In genomic region chr22:39316440-39317083, GRCh38 we compare ENCODE assay signal across 9 cellular contexts. TPM values are rescaled to one million over a fixed set of nuclear protein-coding genes. Genes with fewer than 3 reads are reported as not detected.
A peak's percentile ranks its signal among the peaks of the same experiment; 100 is the strongest.
DNase-seq lines count a peak whose midpoint lies in the region; ATAC-seq and TF ChIP-seq lines count a peak whose summit lies in the region.
"Had no signal": no experiment of that assay in that cellular context is flagged by ENCODE, and none has a peak within 500 bp of the region (broad histone marks: within the 10 kb centered on the region; RNA-seq: fewer than 3 reads in every experiment).

No MANE protein-coding gene starts in this region.

- DNase-seq in CD1c-positive myeloid dendritic cell (ENCODE audit: extremely low spot score) (peak; percentile 90), HT1080 (ENCODE audit: low read depth) (peak; percentile 88), RPMI8226 (peak; percentile 75), fibroblast of peridontal ligament (ENCODE audit: extremely low read depth) (peak; percentile 93), neural crest cell (ENCODE audit: low read depth, low spot score) (peak; percentile 71)
- peak; percentile 65 for DNase-seq in activated T-helper 1 cell treated with anti-CD3 and anti-CD28 coated beads, Interleukin-12 subunit alpha, Interleukin-12 subunit beta, Interleukin-2, Interleukin-4 antibody, amounts not matched to agents 30 ng/mL and 10 ng/mL and 1 ng/mL, durations not matched to agents 14 hours and 24 hours and 36 hours (ENCODE audit: low spot score)
- peak; percentile 75 to 84 for DNase-seq in stimulated activated naive CD8-positive, alpha-beta T cell treated with anti-CD3 and anti-CD28 coated beads, Interleukin-15, amount 100 ng/mL, for 72 hours

- H3K9me3 Mint-ChIP-seq in activated T-helper 1 cell treated with anti-CD3 and anti-CD28 coated beads, Interleukin-12 subunit alpha, Interleukin-12 subunit beta, Interleukin-2, Interleukin-4 antibody, amounts not matched to agents 30 ng/mL and 10 ng/mL and 1 ng/mL, durations not matched to agents 14 hours and 24 hours and 36 hours: no peaks in the 10 kb centered on the region
- H3K9me3 Mint-ChIP-seq in neural crest cell: no peaks in the 10 kb centered on the region
- no peaks in the 10 kb centered on the region for H3K9me3 Mint-ChIP-seq in stimulated activated naive CD8-positive, alpha-beta T cell treated with anti-CD3 and anti-CD28 coated beads, Interleukin-15, amount 100 ng/mL, for 72 hours

- H3K4me1 Mint-ChIP-seq in activated T-helper 1 cell treated with anti-CD3 and anti-CD28 coated beads, Interleukin-12 subunit alpha, Interleukin-12 subunit beta, Interleukin-2, Interleukin-4 antibody, amounts not matched to agents 30 ng/mL and 10 ng/mL and 1 ng/mL, durations not matched to agents 14 hours and 24 hours and 36 hours (ENCODE audit: low read depth): peaks cover 47% of the 10 kb centered on the region
- peaks cover 77% of the 10 kb centered on the region for H3K4me1 Mint-ChIP-seq in neural crest cell
- peaks cover 83% of the 10 kb centered on the region for H3K4me1 Mint-ChIP-seq in stimulated activated naive CD8-positive, alpha-beta T cell treated with anti-CD3 and anti-CD28 coated beads, Interleukin-15, amount 100 ng/mL, for 72 hours

- peak; percentile 83 for TF ChIP-seq CTCF in neural crest cell (conservative IDR thresholded peaks at IDR 0.05)

- peak overlapping the region; percentile 52 for H3K27ac Mint-ChIP-seq in activated T-helper 1 cell treated with anti-CD3 and anti-CD28 coated beads, Interleukin-12 subunit alpha, Interleukin-12 subunit beta, Interleukin-2, Interleukin-4 antibody, amounts not matched to agents 30 ng/mL and 10 ng/mL and 1 ng/mL, durations not matched to agents 14 hours and 24 hours and 36 hours
- H3K27ac Mint-ChIP-seq in neural crest cell (ENCODE audit: unreplicated experiment): peak overlapping the region; percentile 83
- H3K27ac Mint-ChIP-seq in stimulated activated naive CD8-positive, alpha-beta T cell treated with anti-CD3 and anti-CD28 coated beads, Interleukin-15, amount 100 ng/mL, for 72 hours: peak overlapping the region in 1 of 2 donors; percentile 99

- ATAC-seq in stimulated activated naive CD8-positive, alpha-beta T cell treated with anti-CD3 and anti-CD28 coated beads, Interleukin-15, amount 100 ng/mL, for 72 hours: peak; percentile 56
- no peak for ATAC-seq in HG02759 (IDR thresholded peaks at IDR 0.05; ENCODE audit: unreplicated experiment)

- peak overlapping the region; percentile 99 for H3K4me3 Mint-ChIP-seq in activated T-helper 1 cell treated with anti-CD3 and anti-CD28 coated beads, Interleukin-12 subunit alpha, Interleukin-12 subunit beta, Interleukin-2, Interleukin-4 antibody, amounts not matched to agents 30 ng/mL and 10 ng/mL and 1 ng/mL, durations not matched to agents 14 hours and 24 hours and 36 hours
- peak overlapping the region; percentile 100 for H3K4me3 Mint-ChIP-seq in neural crest cell
- H3K4me3 Mint-ChIP-seq in stimulated activated naive CD8-positive, alpha-beta T cell treated with anti-CD3 and anti-CD28 coated beads, Interleukin-15, amount 100 ng/mL, for 72 hours: peak overlapping the region; percentile 98 to 99

- peaks cover 72% of the 10 kb centered on the region for H3K36me3 Mint-ChIP-seq in activated T-helper 1 cell treated with anti-CD3 and anti-CD28 coated beads, Interleukin-12 subunit alpha, Interleukin-12 subunit beta, Interleukin-2, Interleukin-4 antibody, amounts not matched to agents 30 ng/mL and 10 ng/mL and 1 ng/mL, durations not matched to agents 14 hours and 24 hours and 36 hours (ENCODE audit: low read depth)
- peaks cover 67% of the 10 kb centered on the region for H3K36me3 Mint-ChIP-seq in neural crest cell (ENCODE audit: low read depth)

- intact Hi-C loops in activated T-helper 1 cell treated with anti-CD3 and anti-CD28 coated beads, Interleukin-12 subunit alpha, Interleukin-12 subunit beta, Interleukin-2, Interleukin-4 antibody, amounts not matched to agents 30 ng/mL and 10 ng/mL and 1 ng/mL, durations not matched to agents 14 hours and 24 hours and 36 hours (cut with micrococcal nuclease): loop anchor here (1.0 to 5.0 kb wide), 3 partner anchors 74 to 164 kb away; partner anchors contain the start of genes CBX7 and PDGFB

- no peaks in the 10 kb centered on the region for H3K27me3 Mint-ChIP-seq in activated T-helper 1 cell treated with anti-CD3 and anti-CD28 coated beads, Interleukin-12 subunit alpha, Interleukin-12 subunit beta, Interleukin-2, Interleukin-4 antibody, amounts not matched to agents 30 ng/mL and 10 ng/mL and 1 ng/mL, durations not matched to agents 14 hours and 24 hours and 36 hours (ENCODE audit: insufficient read depth)
- peaks cover 46% of the 10 kb centered on the region for H3K27me3 Mint-ChIP-seq in neural crest cell (ENCODE audit: low read depth)
- no peaks in the 10 kb centered on the region for H3K27me3 Mint-ChIP-seq in stimulated activated naive CD8-positive, alpha-beta T cell treated with anti-CD3 and anti-CD28 coated beads, Interleukin-15, amount 100 ng/mL, for 72 hours

RNA-seq across cellular contexts. Expression of gene RPL3, which starts 2.9 kb away (rescaled TPM):
- total RNA-seq in HT1080 (2014; rRNA removed; shearing (Covaris generic)): 2,372 and 2,695 TPM in 2 replicates
- 3,293 and 3,906 TPM in 2 replicates for polyA plus RNA-seq in HT1080 (2015; cell fraction: cytosol; rRNA removed)
- 1,939 and 2,171 TPM in 2 replicates for polyA plus RNA-seq in HT1080 (2015; cell fraction: nucleus; rRNA removed)
- 1,905 and 1,941 TPM in 2 replicates for total RNA-seq in activated T-helper 1 cell treated with anti-CD3 and anti-CD28 coated beads, Interleukin-12 subunit alpha, Interleukin-12 subunit beta, Interleukin-2, Interleukin-4 antibody, amounts not matched to agents 30 ng/mL and 10 ng/mL and 1 ng/mL, durations not matched to agents 14 hours and 24 hours and 36 hours
- total RNA-seq in neural crest cell: 2,294 and 2,333 TPM in 2 replicates

RNA-seq across cellular contexts. Expression of gene SYNGR1, which starts 33.2 kb away (rescaled TPM):
- total RNA-seq in HT1080 (2014; rRNA removed; shearing (Covaris generic)): 12.7 and 12.8 TPM in 2 replicates
- polyA plus RNA-seq in HT1080 (2015; cell fraction: cytosol; rRNA removed): 10.7 and 16.6 TPM in 2 replicates
- 14.1 and 15.5 TPM in 2 replicates for polyA plus RNA-seq in HT1080 (2015; cell fraction: nucleus; rRNA removed)
- not detected in 2 replicates for total RNA-seq in activated T-helper 1 cell treated with anti-CD3 and anti-CD28 coated beads, Interleukin-12 subunit alpha, Interleukin-12 subunit beta, Interleukin-2, Interleukin-4 antibody, amounts not matched to agents 30 ng/mL and 10 ng/mL and 1 ng/mL, durations not matched to agents 14 hours and 24 hours and 36 hours
- total RNA-seq in neural crest cell: 30.0 and 30.4 TPM in 2 replicates
- total RNA-seq: T-helper 1 cell treated with Interleukin-12 subunit alpha and Interleukin-12 subunit beta and Interleukin-4 antibody, amounts not matched to agents 30 ng/mL and 1 ng/mL, for 36 hours had no signal

Comparison
In these comparisons a context has a peak if more than half of its experiments do, and no peak if none do; other contexts are left out.
1. RNA of gene SYNGR1, which starts 33.2 kb away (total RNA-seq): 30.0 to 30.4 TPM in neural crest cell and 12.7 to 12.8 TPM in HT1080; not detected in activated T-helper 1 cell treated with anti-CD3 and anti-CD28 coated beads, Interleukin-12 subunit alpha, Interleukin-12 subunit beta, Interleukin-2, Interleukin-4 antibody, amounts not matched to agents 30 ng/mL and 10 ng/mL and 1 ng/mL, durations not matched to agents 14 hours and 24 hours and 36 hours; every median in the first group is over 10 times any median in the second.
2. Peak in every context shown above with its lines, with median percentiles within 50 percentile points of each other: DNase-seq and H3K4me3 Mint-ChIP-seq.